In the genomic region with DNA sequence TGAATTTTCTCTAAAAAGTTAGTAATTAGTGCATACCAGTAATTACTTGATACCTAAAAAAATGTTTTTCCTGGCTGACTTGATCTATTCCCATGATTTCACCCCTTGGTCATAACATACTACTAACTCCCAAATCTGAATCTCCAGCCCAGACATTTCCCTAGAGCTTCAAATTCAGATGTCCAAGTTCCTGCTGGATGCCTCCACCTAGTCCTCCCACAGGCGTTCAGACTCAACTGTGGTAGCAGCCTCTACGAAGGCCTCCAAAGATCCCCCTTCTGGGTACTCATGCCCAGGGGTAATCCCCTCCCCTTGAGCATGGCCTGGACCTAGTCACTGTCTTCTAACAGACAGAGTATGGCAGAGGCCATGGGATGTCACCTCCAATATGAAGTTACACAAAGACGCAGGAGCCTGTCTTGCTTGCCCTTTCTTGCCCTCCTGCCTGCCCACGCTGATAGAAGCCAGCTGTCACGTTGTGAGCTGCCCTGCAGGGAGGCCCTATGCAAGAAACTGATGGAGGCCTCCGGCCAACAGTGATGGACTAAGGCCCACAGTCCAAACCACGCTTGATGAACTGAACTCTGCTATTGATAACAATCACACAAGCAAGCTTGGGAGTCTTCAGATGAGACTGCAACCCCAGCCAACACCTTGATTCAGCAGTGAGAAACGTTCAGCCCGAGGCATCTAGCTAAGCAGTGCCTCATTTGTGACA, we compare ENCODE assay signal across 17 cellular contexts.
"Had no signal": no experiment of that assay in that cellular context is flagged by ENCODE, and none has a peak within 500 bp of the region (broad histone marks: within the 10 kb centered on the region; RNA-seq: fewer than 3 reads in every experiment).

No MANE protein-coding gene starts in this region.

- ATAC-seq: activated CD8-positive, alpha-beta T cell treated with anti-CD3 and anti-CD28 coated beads, Interleukin-2, amount 10 ng/mL, durations not matched to agents 7 days and 5 days; activated naive CD8-positive, alpha-beta T cell treated with anti-CD3 and anti-CD28 coated beads, Interleukin-2, amount 50 U/mL, for 24 hours; right lobe of liver; T-cell; upper lobe of right lung had no signal

- DNase-seq: activated B cell treated with CpG ODN at 0.5 μM for 24 hours; activated CD4-positive, alpha-beta T cell treated with anti-CD3 and anti-CD28 coated beads for 4 hours; activated CD8-positive, alpha-beta T cell treated with anti-CD3 and anti-CD28 coated beads, Interleukin-2, amount 10 ng/mL, durations not matched to agents 7 days and 5 days; activated naive CD4-positive, alpha-beta T cell treated with anti-CD3 and anti-CD28 coated beads, Interleukin-2, amount 10 ng/mL, durations not matched to agents 7 days and 5 days; activated naive CD8-positive, alpha-beta T cell treated with anti-CD3 and anti-CD28 coated beads, Interleukin-2, amount 50 U/mL, for 24 hours; activated T-cell treated with anti-CD3 and anti-CD28 coated beads, Interleukin-2, amount 50 U/mL, for 24 hours; psoas muscle; right lobe of liver; small intestine; stimulated activated CD4-positive, alpha-beta T cell treated with anti-CD3 and anti-CD28 coated beads, Interleukin-15, amount 100 ng/mL, for 24 hours; stimulated activated CD4-positive, alpha-beta T cell treated with anti-CD3 and anti-CD28 coated beads, Interleukin-2, amount 100 ng/mL, for 48 hours; stomach; T-cell; upper lobe of right lung had no signal

- H3K27me3 ChIP-seq: ascending aorta, right lobe of liver, stomach, upper lobe of right lung had no signal

- H3K4me1 ChIP-seq: ascending aorta, psoas muscle, right lobe of liver, stomach, upper lobe of right lung had no signal

- FAIRE-seq: small intestine had no signal

- H3K36me3 ChIP-seq: ascending aorta, right lobe of liver, stomach, thoracic aorta, upper lobe of right lung had no signal

- H3K27ac ChIP-seq: ascending aorta, psoas muscle, right lobe of liver, stomach, thoracic aorta, upper lobe of right lung had no signal

- H3K4me3 ChIP-seq: ascending aorta, coronary artery, psoas muscle, right lobe of liver, stomach, thoracic aorta, upper lobe of right lung had no signal

- H3K9me3 ChIP-seq: ascending aorta, psoas muscle, right lobe of liver, stomach, thoracic aorta, upper lobe of right lung had no signal
